Comparison of ENCODE assay signal across 12 cellular contexts in genomic region chr6:52423971-52424381, GRCh38. TPM values are rescaled to one million over a fixed set of nuclear protein-coding genes. Genes with fewer than 3 reads are reported as not detected.
DNase-seq lines count a peak whose midpoint lies in the region; ATAC-seq and TF ChIP-seq lines count a peak whose summit lies in the region.
"Had no signal": no experiment of that assay in that cellular context is flagged by ENCODE, and none has a peak within 500 bp of the region (broad histone marks: within the 10 kb centered on the region; RNA-seq: fewer than 3 reads in every experiment).

No MANE protein-coding gene starts in this region.

- H3K27me3 ChIP-seq in Panc1 (ENCODE audit: control insufficient read depth, insufficient read depth, low read length) = no peaks in the 10 kb centered on the region

- BruUV-seq in Panc1 (replicated peaks; lab: Mats Ljungman, UMichigan) = no TSS peak

- H3K27ac ChIP-seq in Panc1 (ENCODE audit: low read length) = peak overlapping the region; percentile 51
- H3K27ac ChIP-seq: VCaP had no signal

- POLR2A ChIA-PET in Panc1 (lab: Charles Lee) = interaction anchor here (0.5 to 0.7 kb wide), 5 partner anchors 17 to 1318 kb away, joined by 3 to 4 read pairs (median 3); no protein-coding TSS in a partner anchor

- H3K4me1 ChIP-seq in Panc1 (ENCODE audit: control insufficient read depth, insufficient read depth, low read length) (peaks cover 28% of the 10 kb centered on the region), mucosa of descending colon (ENCODE audit: low read depth) (no peaks in the 10 kb centered on the region)

- H3K4me3 ChIP-seq in Panc1 (ENCODE audit: low read depth in 2 of 2, low read length in 2 of 2) (no peak overlapping the region), epithelial cell of proximal tubule (ENCODE audit: low read depth, low read length) (no peak overlapping the region), mucosa of descending colon (no peak overlapping the region)

- DNase-seq in COLO829 (ENCODE audit: low spot score) (peak; percentile 96), Panc1 (ENCODE audit: low read depth, low spot score) (no peak), epithelial cell of proximal tubule (ENCODE audit: low read depth) (peak; percentile 67), non-pigmented ciliary epithelial cell (ENCODE audit: low read depth) (peak; percentile 73), mucosa of descending colon (no peak)
- DNase-seq: activated naive CD8-positive, alpha-beta T cell treated with anti-CD3 and anti-CD28 coated beads, Interleukin-2, amount 50 U/mL, for 24 hours; left colon; stimulated activated CD4-positive, alpha-beta T cell treated with anti-CD3 and anti-CD28 coated beads, Interleukin-2, amount 100 ng/mL, for 24 hours had no signal

- no peaks in the 10 kb centered on the region for H3K9me3 ChIP-seq in Panc1 (ENCODE audit: control insufficient read depth, insufficient read depth, low read depth, low read length)
- no peaks in the 10 kb centered on the region for H3K9me3 ChIP-seq in mucosa of descending colon

- CTCF ChIA-PET in Panc1 (lab: Charles Lee) = no interaction called here

- intact Hi-C loops in Panc1 (cut with micrococcal nuclease; ENCODE audit: unreplicated experiment) = no loop called here
- intact Hi-C loops in mucosa of descending colon (cut with DNase I, micrococcal nuclease) = no loop called here

- in situ Hi-C loops in Panc1 (cut with HindIII; ENCODE audit: low pct_unique_long_range_greater_than_20kb, low sequenced_read_pairs) = no loop called here

- TF ChIP-seq CTCF in Panc1 (IDR thresholded peaks at IDR 0.05) (no peak), epithelial cell of proximal tubule (conservative IDR thresholded peaks at IDR 0.05; ENCODE audit: low read depth, low read length) (no peak), mucosa of descending colon (IDR thresholded peaks at IDR 0.05) (no peak)

- 0 out of 2 replicates have a peak, but pooled peaks have one; percentile 38 for ATAC-seq in Panc1
- ATAC-seq in activated CD4-positive, CD25-positive, alpha-beta regulatory T cell treated with anti-CD3 and anti-CD28 coated beads, Interleukin-2, amount 50 U/mL, for 24 hours = no peak
- no peak for ATAC-seq in GM18873 (IDR thresholded peaks at IDR 0.05; ENCODE audit: low FRiP score, unreplicated experiment)
- ATAC-seq in GM21529 (IDR thresholded peaks at IDR 0.05; ENCODE audit: unreplicated experiment) = no peak
- ATAC-seq in mucosa of descending colon = no peak
- ATAC-seq: activated naive CD8-positive, alpha-beta T cell treated with anti-CD3 and anti-CD28 coated beads, Interleukin-2, amount 50 U/mL, for 24 hours; left colon had no signal

- H3K36me3 ChIP-seq in Panc1 (ENCODE audit: control insufficient read depth, insufficient read depth, low read length) (no peaks in the 10 kb centered on the region), mucosa of descending colon (ENCODE audit: low read depth) (no peaks in the 10 kb centered on the region)

RNA-seq across cellular contexts. Expression of gene EFHC1, which starts 3.8 kb away (rescaled TPM):
- total RNA-seq in Panc1 (2021; ENCODE audit: unreplicated experiment) (24.6 TPM), epithelial cell of proximal tubule (18.1 and 20.2 TPM in 2 replicates), mucosa of descending colon (10 to 100 TPM; 10.8 to 22.2 (median 20.5) TPM)
- 17.6 TPM for polyA plus RNA-seq in Panc1 (2012; ENCODE audit: insufficient read length)

Comparison
In these comparisons a context has a peak if more than half of its experiments do, and no peak if none do; other contexts are left out.
1. DNase-seq: peak in COLO829 (single experiment), epithelial cell of proximal tubule (single experiment) and non-pigmented ciliary epithelial cell (single experiment); none in Panc1 (single experiment) and mucosa of descending colon (0 of 3).